11 cellular contexts compared by ENCODE assay signal in the genomic region with DNA sequence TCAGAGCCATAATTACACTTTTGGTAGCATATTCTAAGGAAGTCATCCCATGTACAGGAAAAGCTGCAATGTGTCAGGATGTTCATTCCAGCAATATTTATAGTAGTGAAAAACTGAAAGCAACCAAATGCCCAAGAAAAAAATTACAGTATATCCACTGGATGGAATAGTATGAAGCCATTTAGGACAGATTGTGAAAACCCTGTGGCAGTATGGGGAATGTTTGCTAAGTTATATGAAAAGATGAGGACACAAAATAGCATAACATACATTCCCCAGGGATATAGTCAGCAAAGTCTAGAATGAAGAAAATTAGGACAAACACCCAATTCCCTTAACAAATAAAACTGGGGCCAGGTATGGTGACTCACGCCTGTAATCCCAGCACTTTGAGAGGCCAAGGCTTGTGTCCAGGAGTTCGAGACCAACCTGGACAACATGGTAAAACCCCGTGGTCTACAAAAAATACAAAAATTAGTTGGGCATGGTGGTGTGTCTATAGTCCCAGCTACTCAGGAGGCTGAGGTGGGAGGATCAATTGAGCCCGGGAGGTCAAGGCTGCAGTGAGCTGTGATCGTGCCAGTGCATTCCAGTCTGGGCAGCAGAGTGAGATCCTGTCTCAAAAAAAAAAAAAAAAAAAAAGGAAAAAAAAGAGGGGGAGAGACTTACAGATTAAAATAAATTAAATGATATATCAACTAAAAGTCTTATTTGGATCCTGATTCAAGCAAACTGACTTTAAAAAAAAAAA. TPM values are rescaled to one million over a fixed set of nuclear protein-coding genes. Genes with fewer than 3 reads are reported as not detected.
DNase-seq lines count a peak whose midpoint lies in the region; TF ChIP-seq lines count a peak whose summit lies in the region.
"Had no signal": no experiment of that assay in that cellular context is flagged by ENCODE, and none has a peak within 500 bp of the region (broad histone marks: within the 10 kb centered on the region; RNA-seq: fewer than 3 reads in every experiment).

No MANE protein-coding gene starts in this region.

- peak overlapping the region; percentile 93; the same call in 1 of the 2 replicates for H3K9ac ChIP-seq in GM23248
- no peak overlapping the region for H3K9ac ChIP-seq in SK-N-MC (ENCODE audit: insufficient read length)
- H3K9ac ChIP-seq in smooth muscle cell (ENCODE audit: low read depth) = peak overlapping the region; percentile 72

- DNase-seq in GM23248 (peak; percentile 82), SK-N-MC (ENCODE audit: low read depth, low spot score) (no peak), fibroblast of pulmonary artery (ENCODE audit: low read depth) (peak; percentile 86), smooth muscle cell (lab: John Stamatoyannopoulos, UW; ENCODE audit: unreplicated experiment) (no peak), SKM-1 (lab: John Stamatoyannopoulos, UW; ENCODE audit: unreplicated experiment) (no peak), NCI-H1417 (lab: John Stamatoyannopoulos, UW) (no peak), LoVo (ENCODE audit: low spot score) (no peak)
- no peak for DNase-seq in activated CD4-positive, alpha-beta T cell treated with anti-CD3 and anti-CD28 coated beads, Interleukin-2, amount 10 ng/mL, durations not matched to agents 24 days and 14 days
- DNase-seq: T-helper 17 cell had no signal

- H3K4me2 ChIP-seq in GM23248 (ENCODE audit: unreplicated experiment) = peak overlapping the region; percentile 91
- peak overlapping the region; percentile 63 for H3K4me2 ChIP-seq in smooth muscle cell

- peaks cover 3% of the 10 kb centered on the region for H3K27me3 Mint-ChIP-seq in activated CD4-positive, alpha-beta T cell treated with anti-CD3 and anti-CD28 coated beads, Interleukin-2, amount 10 ng/mL, durations not matched to agents 24 days and 14 days
- H3K27me3 Mint-ChIP-seq: T-helper 17 cell had no signal

- H3F3A ChIP-seq in GM23248 (ENCODE audit: insufficient read depth) (peaks cover 25% of the 10 kb centered on the region), smooth muscle cell (ENCODE audit: low read depth) (peaks cover 7% of the 10 kb centered on the region)

- H3K27me3 ChIP-seq in GM23248 (replicated peaks; ENCODE audit: insufficient read depth) (no peaks in the 10 kb centered on the region), smooth muscle cell (ENCODE audit: low read depth) (no peaks in the 10 kb centered on the region)

- no peaks in the 10 kb centered on the region for H3K9me2 ChIP-seq in GM23248 (ENCODE audit: insufficient read depth)

- TF ChIP-seq CTCF in fibroblast of pulmonary artery (IDR thresholded peaks at IDR 0.05; ENCODE audit: low read length, missing control alignments) (no peak), smooth muscle cell (IDR thresholded peaks at IDR 0.05; ENCODE audit: borderline replicate concordance, insufficient read depth, poor library complexity, severe bottlenecking) (no peak)

- H3K4me1 Mint-ChIP-seq in activated CD4-positive, alpha-beta T cell treated with anti-CD3 and anti-CD28 coated beads, Interleukin-2, amount 10 ng/mL, durations not matched to agents 24 days and 14 days = peaks cover 30% of the 10 kb centered on the region

- in situ Hi-C loops in GM23248 (cut with MboI) = no loop called here

- no peaks in the 10 kb centered on the region for H3K36me3 Mint-ChIP-seq in activated CD4-positive, alpha-beta T cell treated with anti-CD3 and anti-CD28 coated beads, Interleukin-2, amount 10 ng/mL, durations not matched to agents 24 days and 14 days (ENCODE audit: low read depth)

- 56 to 72% methylated on average over 5 of the region's 5 CpGs for WGBS in GM23248 (ENCODE audit: low coverage in 1 of 2, low lambda C conversion rate in 2 of 2, missing lambda C conversion rate in 2 of 2), 2 experiments
- 83% methylated on average over 5 of the region's 5 CpGs for WGBS in smooth muscle cell (ENCODE audit: low lambda C conversion rate)

- no peak overlapping the region for H3K4me3 Mint-ChIP-seq in activated CD4-positive, alpha-beta T cell treated with anti-CD3 and anti-CD28 coated beads, Interleukin-2, amount 10 ng/mL, durations not matched to agents 24 days and 14 days

- H4K20me1 ChIP-seq in GM23248 (ENCODE audit: insufficient read depth) = no peaks in the 10 kb centered on the region
- peaks cover 23% of the 10 kb centered on the region for H4K20me1 ChIP-seq in smooth muscle cell (ENCODE audit: low read depth)

- H2AFZ ChIP-seq in GM23248 (no peak overlapping the region), smooth muscle cell (ENCODE audit: low read depth) (no peak overlapping the region)

- H3K9me3 Mint-ChIP-seq in activated CD4-positive, alpha-beta T cell treated with anti-CD3 and anti-CD28 coated beads, Interleukin-2, amount 10 ng/mL, durations not matched to agents 24 days and 14 days = no peaks in the 10 kb centered on the region
- H3K9me3 Mint-ChIP-seq: activated T-helper 2 cell treated with anti-CD3 and anti-CD28 coated beads, Interferon-gamma antibody, Interleukin-2, Interleukin-4, amounts not matched to agents 10 μg/mL and 5 μg/mL and 100 μg/mL, durations not matched to agents 14 hours and 24 hours and 36 hours had no signal

- peaks cover 42% of the 10 kb centered on the region for H3K4me1 ChIP-seq in GM23248 (ENCODE audit: insufficient read depth)
- peaks cover 25% of the 10 kb centered on the region for H3K4me1 ChIP-seq in smooth muscle cell (ENCODE audit: low read depth)

- intact Hi-C loops in activated CD4-positive, alpha-beta T cell treated with anti-CD3 and anti-CD28 coated beads, Interleukin-2, amount 10 ng/mL, durations not matched to agents 24 days and 14 days (cut with micrococcal nuclease) = loop anchor here (5.0 to 10.0 kb wide), 5 partner anchors 138 to 293 kb away; a partner anchor contains a TSS

- H3K27ac Mint-ChIP-seq in activated CD4-positive, alpha-beta T cell treated with anti-CD3 and anti-CD28 coated beads, Interleukin-2, amount 10 ng/mL, durations not matched to agents 24 days and 14 days = no peak overlapping the region
- H3K27ac Mint-ChIP-seq: activated T-helper 2 cell treated with anti-CD3 and anti-CD28 coated beads, Interferon-gamma antibody, Interleukin-2, Interleukin-4, amounts not matched to agents 10 μg/mL and 5 μg/mL and 100 μg/mL, durations not matched to agents 14 hours and 24 hours and 36 hours; T-helper 17 cell had no signal

- peaks cover 24% of the 10 kb centered on the region for H3K79me2 ChIP-seq in GM23248 (ENCODE audit: insufficient read depth)
- peaks cover 25% of the 10 kb centered on the region for H3K79me2 ChIP-seq in smooth muscle cell (ENCODE audit: low read depth)

- no peaks in the 10 kb centered on the region for H3K9me3 ChIP-seq in GM23248 (ENCODE audit: low read depth)
- H3K9me3 ChIP-seq in SK-N-MC (ENCODE audit: low read depth, low read length) = no peaks in the 10 kb centered on the region
- H3K9me3 ChIP-seq in smooth muscle cell (replicated peaks; ENCODE audit: low read depth) = no peaks in the 10 kb centered on the region

- H3K4me3 ChIP-seq in GM23248 = peak overlapping the region; percentile 32
- no peak overlapping the region for H3K4me3 ChIP-seq in SK-N-MC
- H3K4me3 ChIP-seq in fibroblast of pulmonary artery (replicated peaks; ENCODE audit: low read depth, low read length) = no peak overlapping the region
- no peak overlapping the region for H3K4me3 ChIP-seq in smooth muscle cell

- no peaks in the 10 kb centered on the region for H3K36me3 ChIP-seq in GM23248 (ENCODE audit: low read depth)
- no peaks in the 10 kb centered on the region for H3K36me3 ChIP-seq in SK-N-MC (ENCODE audit: insufficient read depth, low read length)
- H3K36me3 ChIP-seq in smooth muscle cell (ENCODE audit: low read depth) = no peaks in the 10 kb centered on the region

- H3K27ac ChIP-seq in GM23248 (peak overlapping the region; percentile 93), SK-N-MC (peak overlapping the region; percentile 25; the same call in 1 of the 2 replicates), smooth muscle cell (ENCODE audit: low read depth) (peak overlapping the region; percentile 98)
- H3K27ac ChIP-seq: HL-60 had no signal

RNA-seq across cellular contexts. Expression of a gene that starts 2.3 kb away (rescaled TPM):
- not detected in 2 replicates for total RNA-seq in GM23248 (2014; rRNA removed; shearing (Covaris generic))
- polyA plus RNA-seq in GM23248 (2016; fragmentation: Nextera tagmentation; extraction: Ambion mirVana) (not detected in 2 replicates), smooth muscle cell (not detected in 2 replicates)
- not detected in 2 replicates for total RNA-seq in smooth muscle cell
- not detected in 2 replicates for total RNA-seq in activated CD4-positive, alpha-beta T cell treated with anti-CD3 and anti-CD28 coated beads, Interleukin-2, amount 10 ng/mL, durations not matched to agents 24 days and 14 days
- total RNA-seq: activated T-helper 2 cell treated with anti-CD3 and anti-CD28 coated beads, Interferon-gamma antibody, Interleukin-2, Interleukin-4, amounts not matched to agents 10 μg/mL and 5 μg/mL and 100 μg/mL, durations not matched to agents 14 hours and 24 hours and 36 hours; T-helper 17 cell had no signal

RNA-seq across cellular contexts. Expression of a gene that starts 2.4 kb away (rescaled TPM):
- total RNA-seq in GM23248 (2014; rRNA removed; shearing (Covaris generic)) = 60.4 and 66.0 TPM in 2 replicates
- 12.0 and 13.2 TPM in 2 replicates for polyA plus RNA-seq in GM23248 (2016; fragmentation: Nextera tagmentation; extraction: Ambion mirVana)
- 29.8 and 43.5 TPM in 2 replicates for total RNA-seq in smooth muscle cell
- 24.7 and 34.9 TPM in 2 replicates for polyA plus RNA-seq in smooth muscle cell
- 65.7 and 65.8 TPM in 2 replicates for total RNA-seq in activated CD4-positive, alpha-beta T cell treated with anti-CD3 and anti-CD28 coated beads, Interleukin-2, amount 10 ng/mL, durations not matched to agents 24 days and 14 days

RNA-seq across cellular contexts. Expression of a gene that starts 11.4 kb away (rescaled TPM):
- 2.1 and 2.5 TPM in 2 replicates for total RNA-seq in GM23248 (2014; rRNA removed; shearing (Covaris generic))
- polyA plus RNA-seq in GM23248 (2016; fragmentation: Nextera tagmentation; extraction: Ambion mirVana) (1.8 TPM in 2 replicates), smooth muscle cell (6.6 and 12.6 TPM in 2 replicates)
- total RNA-seq in smooth muscle cell = 16.4 TPM in 2 replicates
- 22.1 and 22.7 TPM in 2 replicates for total RNA-seq in activated CD4-positive, alpha-beta T cell treated with anti-CD3 and anti-CD28 coated beads, Interleukin-2, amount 10 ng/mL, durations not matched to agents 24 days and 14 days

RNA-seq across cellular contexts. Expression of a gene that starts 33.0 kb away (rescaled TPM):
- not detected in 2 replicates for total RNA-seq in GM23248 (2014; rRNA removed; shearing (Covaris generic))
- polyA plus RNA-seq in GM23248 (2016; fragmentation: Nextera tagmentation; extraction: Ambion mirVana) (0.09 and 0.21 TPM in 2 replicates), smooth muscle cell (0.28 and 0.50 TPM in 2 replicates)
- 0.31 and 1.3 TPM in 2 replicates for total RNA-seq in smooth muscle cell
- 0.69 and 0.84 TPM in 2 replicates for total RNA-seq in activated CD4-positive, alpha-beta T cell treated with anti-CD3 and anti-CD28 coated beads, Interleukin-2, amount 10 ng/mL, durations not matched to agents 24 days and 14 days

RNA-seq across cellular contexts. Expression of a gene that starts 50.8 kb away (rescaled TPM):
- total RNA-seq in GM23248 (2014; rRNA removed; shearing (Covaris generic)) = 103 and 116 TPM in 2 replicates
- 102 and 106 TPM in 2 replicates for polyA plus RNA-seq in GM23248 (2016; fragmentation: Nextera tagmentation; extraction: Ambion mirVana)
- 58.0 and 83.8 TPM in 2 replicates for total RNA-seq in smooth muscle cell
- 110 and 115 TPM in 2 replicates for polyA plus RNA-seq in smooth muscle cell
- 199 and 204 TPM in 2 replicates for total RNA-seq in activated CD4-positive, alpha-beta T cell treated with anti-CD3 and anti-CD28 coated beads, Interleukin-2, amount 10 ng/mL, durations not matched to agents 24 days and 14 days

Comparison
In these comparisons a context has a peak if more than half of its experiments do, and no peak if none do; other contexts are left out.
1. DNase-seq: peak in GM23248 (single experiment) and fibroblast of pulmonary artery (single experiment); none in SK-N-MC (single experiment), smooth muscle cell (single experiment), SKM-1 (single experiment), NCI-H1417 (0 of 3), LoVo (single experiment) and activated CD4-positive, alpha-beta T cell treated with anti-CD3 and anti-CD28 coated beads, Interleukin-2, amount 10 ng/mL, durations not matched to agents 24 days and 14 days (single experiment).
2. H3K27ac ChIP-seq: peak in every context shown above with its lines; median percentile 98 in smooth muscle cell; 93 in GM23248; 25 in SK-N-MC.